In genomic region chr2:107916121-107916520, GRCh38 we compare ENCODE assay signal across 7 cellular contexts.
DNase-seq lines count a peak whose midpoint lies in the region; ATAC-seq, FAIRE-seq and TF ChIP-seq lines count a peak whose summit lies in the region.
"Not testable (repeated sequence)": the region's sequence is repeated elsewhere in the genome, so short reads cannot be mapped to it uniquely, and the experiment has no call there.

No MANE protein-coding gene starts in this region.

- in situ Hi-C loops in Panc1 (cut with HindIII; ENCODE audit: low pct_unique_long_range_greater_than_20kb, low sequenced_read_pairs); K562 (cut with MboI): not testable (repeated sequence)

- WGBS in K562 (ENCODE audit: insufficient coverage, low coverage, missing lambda C conversion rate) = no CpG with 5 or more reads among the region's 2 CpGs
- WGBS in gastroesophageal sphincter (ENCODE audit: low coverage in 1 of 2), 2 donors = no CpG with 5 or more reads among the region's 2 CpGs
- WGBS in pancreas, 2 donors = no CpG with 5 or more reads among the region's 2 CpGs

- peak; percentile 6 for TF ChIP-seq CTCF in GM12873 (IDR thresholded peaks at IDR 0.05; ENCODE audit: insufficient read depth, low read depth, low read length, missing control alignments)
- TF ChIP-seq CTCF in Panc1 (IDR thresholded peaks at IDR 0.05); K562 (IDR thresholded peaks at IDR 0.05 in 2 of 3, conservative IDR thresholded peaks at IDR 0.05 in 1 of 3; ENCODE audit: insufficient read depth in 2 of 3, low read depth in 1 of 3, low read length in 3 of 3); gastroesophageal sphincter (IDR thresholded peaks at IDR 0.05); left lung (IDR thresholded peaks at IDR 0.05); pancreas (IDR thresholded peaks at IDR 0.05): not testable (repeated sequence)

- H3K9me1 ChIP-seq in K562 (ENCODE audit: control insufficient read depth, insufficient read depth, low read length) = not testable (repeated sequence)

- not testable (repeated sequence) for H3K9ac ChIP-seq in K562 (ENCODE audit: insufficient read depth in 1 of 2, low read depth in 2 of 2, low read length in 2 of 2)

- not testable (repeated sequence) for TF ChIP-seq EP300 in K562 (IDR thresholded peaks at IDR 0.05; ENCODE audit: low read length); gastroesophageal sphincter (IDR thresholded peaks at IDR 0.05)

- TF ChIP-seq RAD21 in K562 (CRISPR knock-in tag; conservative IDR thresholded peaks at IDR 0.05 in 1 of 2, IDR thresholded peaks at IDR 0.05 in 1 of 2) = not testable (repeated sequence)

- not testable (repeated sequence) for H3K27me3 ChIP-seq in Panc1 (ENCODE audit: control insufficient read depth, insufficient read depth, low read length); K562 (ENCODE audit: control insufficient read depth in 2 of 2, insufficient read depth in 2 of 2, low read length in 2 of 2); gastroesophageal sphincter; left lung; pancreas

- not testable (repeated sequence) for DNase-seq in Panc1 (ENCODE audit: low read depth, low spot score); K562 (ENCODE audit: extremely low read depth in 1 of 4, low spot score in 3 of 4); left lung; pancreas

- not testable (repeated sequence) for H3K36me3 ChIP-seq in Panc1 (ENCODE audit: control insufficient read depth, insufficient read depth, low read length); K562 (ENCODE audit: control insufficient read depth, insufficient read depth, low read length); gastroesophageal sphincter; left lung; pancreas

- not testable (repeated sequence) for BruUV-seq in Panc1 (replicated peaks; lab: Mats Ljungman, UMichigan); K562 (replicated peaks; lab: Mats Ljungman, UMichigan)

- H3K4me3 ChIP-seq in Panc1 (ENCODE audit: low read depth in 2 of 2, low read length in 2 of 2); K562; gastroesophageal sphincter; left lung; pancreas: not testable (repeated sequence)

- not testable (repeated sequence) for H2AFZ ChIP-seq in K562 (ENCODE audit: low read depth, low read length)

- not testable (repeated sequence) for H3K27ac ChIP-seq in Panc1 (ENCODE audit: low read length); K562 (ENCODE audit: extremely low read depth, low read depth, low read length); gastroesophageal sphincter; left lung; pancreas

- CTCF ChIA-PET in Panc1 (lab: Charles Lee); K562 (lab: Yijun Ruan, JAX; ENCODE audit: low intra/inter-chr PET ratio): not testable (repeated sequence)

- peak; percentile 65 for FAIRE-seq in K562 (lab: Jason Lieb, UNC)
- not testable (repeated sequence) for FAIRE-seq in pancreas (lab: Jason Lieb, UNC)

- not testable (repeated sequence) for H3K4me2 ChIP-seq in K562 (ENCODE audit: insufficient read depth, low read length)

- intact Hi-C loops in Panc1 (cut with micrococcal nuclease; ENCODE audit: unreplicated experiment); K562 (cut with micrococcal nuclease); left lung (cut with DNase I); pancreas (cut with DNase I): not testable (repeated sequence)

- H3K4me1 ChIP-seq in Panc1 (ENCODE audit: control insufficient read depth, insufficient read depth, low read length); K562 (replicated peaks in 1 of 2; ENCODE audit: control insufficient read depth in 2 of 2, insufficient read depth in 2 of 2, low read length in 2 of 2); gastroesophageal sphincter; left lung; pancreas: not testable (repeated sequence)

- POLR2A ChIA-PET in Panc1 (lab: Charles Lee); K562 (lab: Yijun Ruan, JAX): not testable (repeated sequence)

- H4K20me1 ChIP-seq in K562 (replicated peaks; ENCODE audit: control insufficient read depth, insufficient read depth, low read length) = not testable (repeated sequence)

- ATAC-seq in HG02610 (IDR thresholded peaks at IDR 0.05; ENCODE audit: unreplicated experiment) (peak; percentile 48), Panc1 (peak; percentile 66), K562 (peak; percentile 73), gastroesophageal sphincter (peak; percentile 41), left lung (peak; percentile 93), pancreas (peak in 3 of 4 donors; percentile 78 to 91 (median 84))

- not testable (repeated sequence) for H3K79me2 ChIP-seq in K562 (ENCODE audit: control insufficient read depth, insufficient read depth, low read length)

- H3K9me3 ChIP-seq in Panc1 (ENCODE audit: control insufficient read depth, insufficient read depth, low read depth, low read length); K562 (replicated peaks; ENCODE audit: control insufficient read depth, insufficient read depth, low read depth, low read length); gastroesophageal sphincter; left lung; pancreas: not testable (repeated sequence)

- TF ChIP-seq POLR2A in K562 (conservative IDR thresholded peaks at IDR 0.05); gastroesophageal sphincter (IDR thresholded peaks at IDR 0.05): not testable (repeated sequence)

Comparison
In these comparisons a context has a peak if more than half of its experiments do, and no peak if none do; other contexts are left out.
1. ATAC-seq: peak in every context shown above with its lines; median percentile 93 in left lung; 84 in pancreas; 73 in K562; 66 in Panc1; 48 in HG02610; 41 in gastroesophageal sphincter.